ENCODE assay signal across 1 cellular context in the genomic region with DNA sequence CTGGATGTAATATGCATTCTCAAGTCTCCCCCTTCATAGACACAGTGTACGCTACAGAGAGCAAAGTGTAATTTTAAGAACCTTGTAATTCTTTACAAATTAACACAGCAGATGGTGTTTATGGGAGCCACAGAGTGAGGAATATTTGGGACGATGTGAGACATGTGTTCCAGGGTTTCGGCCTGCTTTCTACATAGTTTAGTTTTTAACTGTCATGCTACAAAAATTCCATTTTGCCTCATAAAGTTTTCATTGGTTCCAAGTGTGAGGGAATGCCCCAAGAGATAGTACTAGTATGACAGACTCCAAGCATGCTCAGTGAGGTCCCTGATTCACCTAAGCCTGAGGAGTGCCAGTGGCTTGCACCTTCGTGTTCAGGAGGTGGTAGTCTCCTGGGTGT.
TF ChIP-seq lines count a peak whose summit lies in the region.

No MANE protein-coding gene starts in this region.

TF ChIP-seq in K562, 482 proteins besides CTCF, POLR2A, EP300 and RAD21 (continued from another document):
- no peak for TF ChIP-seq MED1 (CRISPR knock-in tag; IDR thresholded peaks at IDR 0.05; ENCODE audit: borderline replicate concordance)
- no peak for TF ChIP-seq MTF1 (CRISPR knock-in tag; IDR thresholded peaks at IDR 0.05; ENCODE audit: borderline replicate concordance)
- no peak for TF ChIP-seq ZNF444 (CRISPR knock-in tag; IDR thresholded peaks at IDR 0.05)
- no peak for TF ChIP-seq ZNF586 (CRISPR knock-in tag; conservative IDR thresholded peaks at IDR 0.05)
- no peak for TF ChIP-seq SP1 (CRISPR knock-in tag; IDR thresholded peaks at IDR 0.05)
- TF ChIP-seq RUNX1 (IDR thresholded peaks at IDR 0.05; ENCODE audit: low read depth), result no peak
